In the genomic region with DNA sequence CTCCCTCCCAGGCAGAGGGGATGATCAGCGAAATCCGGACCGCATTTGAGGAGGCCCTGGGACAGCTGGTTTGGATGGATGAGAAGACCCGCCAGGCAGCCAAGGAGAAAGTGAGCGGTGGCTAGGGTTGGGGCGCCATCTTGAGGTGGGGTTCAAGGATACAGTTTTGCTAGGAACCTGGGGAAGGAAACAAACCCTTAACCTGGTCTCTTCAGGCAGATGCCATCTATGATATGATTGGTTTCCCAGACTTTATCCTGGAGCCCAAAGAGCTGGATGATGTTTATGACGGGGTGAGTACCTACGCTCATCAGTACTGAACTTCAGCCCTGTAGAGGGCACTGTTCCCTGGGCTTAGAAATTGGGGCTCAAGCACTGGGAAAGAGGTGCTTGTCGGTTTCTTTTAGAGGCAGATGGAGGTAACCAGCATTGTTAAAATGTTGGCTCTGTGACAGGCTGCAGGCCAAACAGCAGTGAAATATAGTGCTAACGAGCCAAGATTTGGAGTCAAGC, we compare ENCODE assay signal across 8 cellular contexts. TPM values are rescaled to one million over a fixed set of nuclear protein-coding genes. Genes with fewer than 3 reads are reported as not detected.
A peak's percentile ranks its signal among the peaks of the same experiment; 100 is the strongest.
DNase-seq lines count a peak whose midpoint lies in the region; TF ChIP-seq lines count a peak whose summit lies in the region.

No MANE protein-coding gene starts in this region.

- H3K79me2 ChIP-seq in OCI-LY1 (ENCODE audit: insufficient read depth, low read length) (no peaks in the 10 kb centered on the region), neural cell (replicated peaks; ENCODE audit: insufficient read depth, low read length) (no peaks in the 10 kb centered on the region)

- H3K9me3 ChIP-seq in OCI-LY1 (ENCODE audit: low read length) (no peaks in the 10 kb centered on the region), esophagus muscularis mucosa (no peaks in the 10 kb centered on the region), neural cell (ENCODE audit: low read length) (no peaks in the 10 kb centered on the region), transverse colon (no peaks in the 10 kb centered on the region)

- WGBS in esophagus muscularis mucosa = 9% methylated on average over 5 of the region's 10 CpGs
- WGBS in transverse colon (ENCODE audit: low coverage in 1 of 2), 2 donors = 5% methylated on average over 10 of the region's 10 CpGs; no CpG with 5 or more reads in 1 of the 2 donors

- no peak overlapping the region for H2AFZ ChIP-seq in OCI-LY1 (ENCODE audit: low read length)
- no peak overlapping the region for H2AFZ ChIP-seq in neural cell (ENCODE audit: low read depth, low read length)

- no peak overlapping the region for H3K27ac ChIP-seq in OCI-LY1 (ENCODE audit: low read depth, low read length, poor library complexity, severe bottlenecking)
- H3K27ac ChIP-seq in esophagus muscularis mucosa (replicated peaks in 1 of 4) = no peak overlapping the region
- no peak overlapping the region for H3K27ac ChIP-seq in neural cell (ENCODE audit: low read length)
- H3K27ac ChIP-seq in transverse colon = no peak overlapping the region

- TF ChIP-seq RAD21 in neural cell (conservative IDR thresholded peaks at IDR 0.05) = peak; percentile 26

- H3K4me1 ChIP-seq in OCI-LY1 (ENCODE audit: insufficient read depth, low read length, severe bottlenecking) (no peaks in the 10 kb centered on the region), esophagus muscularis mucosa (peaks cover 0 to 4% (median 0%) of the 10 kb centered on the region in 4 donors), transverse colon (no peaks in the 10 kb centered on the region)

- H4K20me1 ChIP-seq in OCI-LY1 (ENCODE audit: insufficient read depth, low read length) (no peaks in the 10 kb centered on the region), neural cell (ENCODE audit: insufficient read depth) (no peaks in the 10 kb centered on the region)

- intact Hi-C loops in esophagus muscularis mucosa (cut with DNase I) = no loop called here
- intact Hi-C loops in transverse colon (cut with DNase I; ENCODE audit: low total_unique reads) = no loop called here

- H3K9ac ChIP-seq in OCI-LY1 (ENCODE audit: low read length) = no peak overlapping the region
- no peak overlapping the region for H3K9ac ChIP-seq in neural cell (ENCODE audit: low read length)

- H3K4me3 ChIP-seq in OCI-LY1 (ENCODE audit: low read depth, low read length, poor library complexity, severe bottlenecking) (no peak overlapping the region), esophagus muscularis mucosa (no peak overlapping the region), neural cell (ENCODE audit: low read length) (no peak overlapping the region), transverse colon (no peak overlapping the region)

- TF ChIP-seq CTCF in OCI-LY1 (IDR thresholded peaks at IDR 0.05; ENCODE audit: low read length) (peak; percentile 98), esophagus muscularis mucosa (IDR thresholded peaks at IDR 0.05) (peak; percentile 39 to 54 (median 51)), neural cell (IDR thresholded peaks at IDR 0.05; ENCODE audit: poor library complexity, severe bottlenecking) (peak; percentile 52), transverse colon (IDR thresholded peaks at IDR 0.05) (peak; percentile 42 to 59 (median 46))

- H3F3A ChIP-seq in OCI-LY1 (ENCODE audit: insufficient read depth, low read length) = no peaks in the 10 kb centered on the region
- H3F3A ChIP-seq in neural cell (ENCODE audit: insufficient read depth, low read length, poor library complexity, severe bottlenecking) = no peaks in the 10 kb centered on the region

- TF ChIP-seq POLR2A in esophagus muscularis mucosa (IDR thresholded peaks at IDR 0.05; ENCODE audit: low read depth) = no peak
- TF ChIP-seq POLR2A in transverse colon (IDR thresholded peaks at IDR 0.05) = no peak

- peak; percentile 88 for DNase-seq in D341Med (ENCODE audit: low spot score)
- peak; percentile 83 for DNase-seq in HuH-7.5 (ENCODE audit: low spot score)
- DNase-seq in activated T-cell treated with anti-CD3 and anti-CD28 coated beads for 24 hours (ENCODE audit: low read depth) = peak; percentile 60
- DNase-seq in esophagus muscularis mucosa (ENCODE audit: extremely low spot score) = no peak
- DNase-seq in transverse colon = peak; percentile 57
- DNase-seq in middle frontal gyrus (ENCODE audit: extremely low spot score, low spot score) = no peak

- TF ChIP-seq EP300 in esophagus muscularis mucosa (IDR thresholded peaks at IDR 0.05) = no peak
- TF ChIP-seq EP300 in neural cell (conservative IDR thresholded peaks at IDR 0.05; ENCODE audit: poor library complexity, severe bottlenecking) = no peak
- no peak for TF ChIP-seq EP300 in transverse colon (IDR thresholded peaks at IDR 0.05; ENCODE audit: low read depth)

- in situ Hi-C loops in transverse colon (cut with MboI; ENCODE audit: low pct_ligation_motif_present in 1 of 4, low pct_unique_long_range_greater_than_20kb in 1 of 4, low sequenced_read_pairs in 3 of 4) = no loop called here

- H3K4me2 ChIP-seq in OCI-LY1 (ENCODE audit: low read length) (no peak overlapping the region), neural cell (ENCODE audit: low read length) (no peak overlapping the region)

- H3K27me3 ChIP-seq in OCI-LY1 (ENCODE audit: insufficient read depth, low read length) = peaks cover 7% of the 10 kb centered on the region; the same call in 1 of the 2 replicates
- peaks cover 0 to 34% (median 0%) of the 10 kb centered on the region in 4 donors for H3K27me3 ChIP-seq in esophagus muscularis mucosa
- H3K27me3 ChIP-seq in neural cell (ENCODE audit: insufficient read depth, low read depth, low read length) = no peaks in the 10 kb centered on the region
- H3K27me3 ChIP-seq in transverse colon = peaks cover 11% of the 10 kb centered on the region

- no peaks in the 10 kb centered on the region for H3K9me2 ChIP-seq in OCI-LY1 (ENCODE audit: low read depth, low read length)
- H3K9me2 ChIP-seq in neural cell (ENCODE audit: insufficient read depth, low read length) = no peaks in the 10 kb centered on the region

- H3K36me3 ChIP-seq in OCI-LY1 (ENCODE audit: insufficient read depth, low read length) (no peaks in the 10 kb centered on the region), esophagus muscularis mucosa (no peaks in the 10 kb centered on the region), neural cell (ENCODE audit: insufficient read depth, low read length) (no peaks in the 10 kb centered on the region), transverse colon (no peaks in the 10 kb centered on the region)

TF ChIP-seq in neural cell, 6 proteins besides CTCF, POLR2A, EP300 and RAD21:
- no peak for TF ChIP-seq MXI1 (conservative IDR thresholded peaks at IDR 0.05; ENCODE audit: poor library complexity, severe bottlenecking)
- no peak for TF ChIP-seq EZH2 (IDR thresholded peaks at IDR 0.05; ENCODE audit: borderline replicate concordance, insufficient read depth, low read length, poor library complexity, severe bottlenecking)
- TF ChIP-seq SMC3 (conservative IDR thresholded peaks at IDR 0.05; ENCODE audit: poor library complexity) = no peak
- TF ChIP-seq POLR2AphosphoS5 (IDR thresholded peaks at IDR 0.05) = no peak
- TF ChIP-seq, protein P1, sequence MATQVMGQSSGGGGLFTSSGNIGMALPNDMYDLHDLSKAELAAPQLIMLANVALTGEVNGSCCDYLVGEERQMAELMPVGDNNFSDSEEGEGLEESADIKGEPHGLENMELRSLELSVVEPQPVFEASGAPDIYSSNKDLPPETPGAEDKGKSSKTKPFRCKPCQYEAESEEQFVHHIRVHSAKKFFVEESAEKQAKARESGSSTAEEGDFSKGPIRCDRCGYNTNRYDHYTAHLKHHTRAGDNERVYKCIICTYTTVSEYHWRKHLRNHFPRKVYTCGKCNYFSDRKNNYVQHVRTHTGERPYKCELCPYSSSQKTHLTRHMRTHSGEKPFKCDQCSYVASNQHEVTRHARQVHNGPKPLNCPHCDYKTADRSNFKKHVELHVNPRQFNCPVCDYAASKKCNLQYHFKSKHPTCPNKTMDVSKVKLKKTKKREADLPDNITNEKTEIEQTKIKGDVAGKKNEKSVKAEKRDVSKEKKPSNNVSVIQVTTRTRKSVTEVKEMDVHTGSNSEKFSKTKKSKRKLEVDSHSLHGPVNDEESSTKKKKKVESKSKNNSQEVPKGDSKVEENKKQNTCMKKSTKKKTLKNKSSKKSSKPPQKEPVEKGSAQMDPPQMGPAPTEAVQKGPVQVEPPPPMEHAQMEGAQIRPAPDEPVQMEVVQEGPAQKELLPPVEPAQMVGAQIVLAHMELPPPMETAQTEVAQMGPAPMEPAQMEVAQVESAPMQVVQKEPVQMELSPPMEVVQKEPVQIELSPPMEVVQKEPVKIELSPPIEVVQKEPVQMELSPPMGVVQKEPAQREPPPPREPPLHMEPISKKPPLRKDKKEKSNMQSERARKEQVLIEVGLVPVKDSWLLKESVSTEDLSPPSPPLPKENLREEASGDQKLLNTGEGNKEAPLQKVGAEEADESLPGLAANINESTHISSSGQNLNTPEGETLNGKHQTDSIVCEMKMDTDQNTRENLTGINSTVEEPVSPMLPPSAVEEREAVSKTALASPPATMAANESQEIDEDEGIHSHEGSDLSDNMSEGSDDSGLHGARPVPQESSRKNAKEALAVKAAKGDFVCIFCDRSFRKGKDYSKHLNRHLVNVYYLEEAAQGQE (IDR thresholded peaks at IDR 0.05; ENCODE audit: borderline replicate concordance) = no peak
- TF ChIP-seq TAF1 (IDR thresholded peaks at IDR 0.05; ENCODE audit: low read depth) = no peak

RNA-seq across cellular contexts. Expression of a gene that starts 9.6 kb away (rescaled TPM):
- total RNA-seq in esophagus muscularis mucosa = 100 to 1,000 TPM; 252 to 356 (median 274) TPM
- polyA plus RNA-seq in neural cell = 319 and 363 TPM in 2 replicates
- polyA minus RNA-seq in neural cell = 411 and 429 TPM in 2 replicates
- total RNA-seq in transverse colon = 100 to 1,000 TPM in 3 of 4 donors, 10 to 100 TPM in 1; 63.6 to 234 (median 195) TPM

RNA-seq across cellular contexts. Expression of a gene that starts 13.7 kb away (rescaled TPM):
- total RNA-seq in esophagus muscularis mucosa (under 1 TPM; 0.42 to 0.69 (median 0.56) TPM), transverse colon (not detected)
- 0.22 and 0.42 TPM in 2 replicates for polyA plus RNA-seq in neural cell
- not detected in 2 replicates for polyA minus RNA-seq in neural cell

RNA-seq across cellular contexts. Expression of a gene that starts 24.9 kb away (rescaled TPM):
- total RNA-seq in esophagus muscularis mucosa (100 to 1,000 TPM; 291 to 418 (median 360) TPM), transverse colon (100 to 1,000 TPM; 135 to 453 (median 217) TPM)
- polyA plus RNA-seq in neural cell = 66.9 and 80.0 TPM in 2 replicates
- 90.1 and 101 TPM in 2 replicates for polyA minus RNA-seq in neural cell

RNA-seq across cellular contexts. Expression of a gene that starts 28.1 kb away (rescaled TPM):
- total RNA-seq in esophagus muscularis mucosa = not detected
- 2.8 and 5.7 TPM in 2 replicates for polyA plus RNA-seq in neural cell
- polyA minus RNA-seq in neural cell = 5.2 and 5.8 TPM in 2 replicates
- not detected for total RNA-seq in transverse colon

RNA-seq across cellular contexts. Expression of a gene that starts 40.0 kb away (rescaled TPM):
- total RNA-seq in esophagus muscularis mucosa (1 to 10 TPM; 3.3 to 4.9 (median 3.7) TPM), transverse colon (1 to 10 TPM in 3 of 4 donors, not detected in 1; 4.0 to 7.3 (median 5.9) TPM)
- polyA plus RNA-seq in neural cell = 1.6 and 1.8 TPM in 2 replicates
- 0.49 and 1.0 TPM in 2 replicates for polyA minus RNA-seq in neural cell

Comparison
In these comparisons a context has a peak if more than half of its experiments do, and no peak if none do; other contexts are left out.
1. DNase-seq: peak in D341Med (single experiment), HuH-7.5 (single experiment), activated T-cell treated with anti-CD3 and anti-CD28 coated beads for 24 hours (single experiment) and transverse colon (single experiment); none in esophagus muscularis mucosa (single experiment) and middle frontal gyrus (single experiment).
2. CTCF ChIP-seq: peak in every context shown above with its lines; median percentile 98 in OCI-LY1; 52 in neural cell; 51 in esophagus muscularis mucosa; 46 in transverse colon.